35 cellular contexts compared by ENCODE assay signal in the genomic region with DNA sequence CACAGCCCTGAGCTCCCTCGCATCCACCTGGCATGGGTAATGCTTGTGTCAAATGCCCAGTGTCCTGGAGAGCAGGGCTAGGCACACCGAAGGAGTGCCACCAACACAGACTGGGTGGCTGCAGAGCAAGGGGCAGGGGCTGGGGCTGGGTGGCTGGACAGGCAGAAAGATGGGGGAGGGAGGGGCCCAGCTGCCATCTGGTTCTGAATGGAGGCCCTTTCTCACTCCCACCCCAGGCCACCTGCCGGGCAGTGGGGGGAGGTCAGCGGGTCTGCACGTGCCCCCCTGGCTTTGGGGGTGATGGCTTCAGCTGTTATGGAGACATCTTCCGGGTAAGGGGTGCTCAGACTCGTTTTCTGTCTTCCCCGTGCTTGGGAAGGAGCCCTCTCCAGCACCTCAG. TPM values are rescaled to one million over a fixed set of nuclear protein-coding genes. Genes with fewer than 3 reads are reported as not detected.
"Had no signal": no experiment of that assay in that cellular context is flagged by ENCODE, and none has a peak within 500 bp of the region (broad histone marks: within the 10 kb centered on the region; RNA-seq: fewer than 3 reads in every experiment).

No MANE protein-coding gene starts in this region.

- H3K27me3 Mint-ChIP-seq: activated CD4-positive, alpha-beta T cell treated with anti-CD3 and anti-CD28 coated beads for 36 hours; activated CD4-positive, alpha-beta T cell treated with anti-CD3 and anti-CD28 coated beads, Interleukin-2, amount 10 ng/mL, durations not matched to agents 7 days and 5 days; activated naive CD4-positive, alpha-beta T cell treated with anti-CD3 and anti-CD28 coated beads, Interleukin-2, amount 50 U/mL, for 24 hours; activated T-cell treated with anti-CD3 and anti-CD28 coated beads, Interleukin-2, amount 50 U/mL, for 24 hours; central memory CD8-positive, alpha-beta T cell had no signal

- H3K36me3 Mint-ChIP-seq: activated naive CD4-positive, alpha-beta T cell treated with anti-CD3 and anti-CD28 coated beads, Interleukin-2, amount 50 U/mL, for 24 hours; activated naive CD8-positive, alpha-beta T cell treated with anti-CD3 and anti-CD28 coated beads, Interleukin-2, amount 10 ng/mL, durations not matched to agents 7 days and 5 days; WTC11 had no signal

- H3K9me3 Mint-ChIP-seq: activated CD4-positive, alpha-beta T cell treated with anti-CD3 and anti-CD28 coated beads, Interleukin-2, amount 10 ng/mL, durations not matched to agents 7 days and 5 days; activated naive CD4-positive, alpha-beta T cell treated with anti-CD3 and anti-CD28 coated beads, Interleukin-2, amount 50 U/mL, for 24 hours; activated naive CD8-positive, alpha-beta T cell treated with anti-CD3 and anti-CD28 coated beads, Interleukin-2, amount 10 ng/mL, durations not matched to agents 7 days and 5 days; activated T-cell treated with anti-CD3 and anti-CD28 coated beads, Interleukin-2, amount 50 U/mL, for 24 hours; activated T-helper 2 cell treated with anti-CD3 and anti-CD28 coated beads, Interferon-gamma antibody, Interleukin-2, Interleukin-4, amounts not matched to agents 10 μg/mL and 5 μg/mL and 100 μg/mL, durations not matched to agents 14 hours and 24 hours and 36 hours; central memory CD8-positive, alpha-beta T cell; T-helper 1 cell treated with Interleukin-12 subunit alpha and Interleukin-12 subunit beta and Interleukin-4 antibody, amounts not matched to agents 30 μg/mL and 1 μg/mL, for 36 hours; T-helper 2 cell treated with Interferon-gamma antibody and Interleukin-4, amounts not matched to agents 5 μg/mL and 100 μg/mL, for 36 hours; WTC11 had no signal

- ATAC-seq: activated CD4-positive, alpha-beta T cell treated with anti-CD3 and anti-CD28 coated beads for 36 hours; activated CD4-positive, CD25-positive, alpha-beta regulatory T cell treated with anti-CD3 and anti-CD28 coated beads, Interleukin-2, amount 50 U/mL, for 24 hours; activated CD8-positive, alpha-beta T cell treated with anti-CD3 and anti-CD28 coated beads, Interleukin-2, amount 10 ng/mL, durations not matched to agents 7 days and 5 days; PC-3 had no signal

- DNase-seq: activated CD4-positive, alpha-beta T cell treated with anti-CD3 and anti-CD28 coated beads for 36 hours; activated CD4-positive, alpha-beta T cell treated with anti-CD3 and anti-CD28 coated beads, Interleukin-2, amount 10 ng/mL, durations not matched to agents 7 days and 5 days; activated CD4-positive, alpha-beta T cell treated with anti-CD3 and anti-CD28 coated beads, Interleukin-2, amount 50 U/mL, for 48 hours; activated CD8-positive, alpha-beta T cell treated with anti-CD3 and anti-CD28 coated beads, Interleukin-2, amount 10 ng/mL, durations not matched to agents 7 days and 5 days; activated gamma-delta T cell; activated naive CD4-positive, alpha-beta T cell treated with Interleukin-2 at 50 U/mL for 16 hours; activated naive CD8-positive, alpha-beta T cell treated with anti-CD3 and anti-CD28 coated beads, Interleukin-2, amount 10 ng/mL, durations not matched to agents 7 days and 5 days; activated T-cell treated with anti-CD3 and anti-CD28 coated beads, Interleukin-2, amount 50 U/mL, for 24 hours; amygdala; NCI-H1092 treated with DMSO at 0.1 percent for 48 hours; NCI-H1417; NCI-H146; NCI-H187; NCI-H2029 treated with DMSO at 0.1 percent for 48 hours; NCI-H2107; NCI-H2171; NCI-H446; NCI-H510A treated with DMSO at 0.1 percent for 48 hours; NCI-H526 treated with DMSO at 0.1 percent for 48 hours; NCI-H774; PC-3; Peyer's patch; RPMI8226; SHP77 treated with DMSO at 0.1 percent for 48 hours; SK-N-SH had no signal

- H3K4me3 Mint-ChIP-seq: activated CD4-positive, alpha-beta T cell treated with anti-CD3 and anti-CD28 coated beads for 36 hours; activated CD4-positive, alpha-beta T cell treated with anti-CD3 and anti-CD28 coated beads, Interleukin-2, amount 10 ng/mL, durations not matched to agents 7 days and 5 days; activated CD8-positive, alpha-beta T cell treated with anti-CD3 and anti-CD28 coated beads, Interleukin-2, amount 10 ng/mL, durations not matched to agents 7 days and 5 days; activated naive CD4-positive, alpha-beta T cell treated with anti-CD3 and anti-CD28 coated beads, Interleukin-2, amount 50 U/mL, for 24 hours; activated naive CD8-positive, alpha-beta T cell treated with anti-CD3 and anti-CD28 coated beads, Interleukin-2, amount 10 ng/mL, durations not matched to agents 7 days and 5 days; activated T-cell treated with anti-CD3 and anti-CD28 coated beads, Interleukin-2, amount 50 U/mL, for 24 hours; central memory CD8-positive, alpha-beta T cell; T-helper 1 cell treated with Interleukin-12 subunit alpha and Interleukin-12 subunit beta and Interleukin-4 antibody, amounts not matched to agents 30 μg/mL and 1 μg/mL, for 36 hours; T-helper 2 cell treated with Interferon-gamma antibody and Interleukin-4, amounts not matched to agents 5 μg/mL and 100 μg/mL, for 36 hours; WTC11 had no signal

- H3K4me1 Mint-ChIP-seq: activated CD4-positive, alpha-beta T cell treated with anti-CD3 and anti-CD28 coated beads for 36 hours; activated CD4-positive, alpha-beta T cell treated with anti-CD3 and anti-CD28 coated beads, Interleukin-2, amount 10 ng/mL, durations not matched to agents 7 days and 5 days; activated naive CD4-positive, alpha-beta T cell treated with anti-CD3 and anti-CD28 coated beads, Interleukin-2, amount 50 U/mL, for 24 hours; activated naive CD8-positive, alpha-beta T cell treated with anti-CD3 and anti-CD28 coated beads, Interleukin-2, amount 10 ng/mL, durations not matched to agents 7 days and 5 days; central memory CD8-positive, alpha-beta T cell; WTC11 had no signal

- H3K27ac Mint-ChIP-seq: activated CD4-positive, alpha-beta T cell treated with anti-CD3 and anti-CD28 coated beads for 36 hours; activated CD4-positive, alpha-beta T cell treated with anti-CD3 and anti-CD28 coated beads, Interleukin-2, amount 10 ng/mL, durations not matched to agents 7 days and 5 days; activated CD8-positive, alpha-beta T cell treated with anti-CD3 and anti-CD28 coated beads, Interleukin-2, amount 10 ng/mL, durations not matched to agents 7 days and 5 days; activated naive CD4-positive, alpha-beta T cell treated with anti-CD3 and anti-CD28 coated beads, Interleukin-2, amount 50 U/mL, for 24 hours; activated naive CD8-positive, alpha-beta T cell treated with anti-CD3 and anti-CD28 coated beads, Interleukin-2, amount 10 ng/mL, durations not matched to agents 7 days and 5 days; activated T-cell treated with anti-CD3 and anti-CD28 coated beads, Interleukin-2, amount 50 U/mL, for 24 hours; activated T-helper 2 cell treated with anti-CD3 and anti-CD28 coated beads, Interferon-gamma antibody, Interleukin-2, Interleukin-4, amounts not matched to agents 10 μg/mL and 5 μg/mL and 100 μg/mL, durations not matched to agents 14 hours and 24 hours and 36 hours; T-helper 1 cell treated with Interleukin-12 subunit alpha and Interleukin-12 subunit beta and Interleukin-4 antibody, amounts not matched to agents 30 μg/mL and 1 μg/mL, for 36 hours; T-helper 2 cell treated with Interferon-gamma antibody and Interleukin-4, amounts not matched to agents 5 μg/mL and 100 μg/mL, for 36 hours; WTC11 had no signal

RNA-seq across cellular contexts. Expression of a gene that starts 17.0 kb away (rescaled TPM):
- total RNA-seq: M059J, SJSA1 had no signal

RNA-seq across cellular contexts. Expression of a gene that starts 24.3 kb away (rescaled TPM):
- total RNA-seq: ascending aorta had no signal

RNA-seq across cellular contexts. Expression of a gene that starts 58.3 kb away (rescaled TPM):
- total RNA-seq: M059J, Peyer's patch had no signal
